ENCODE assay signal across 9 cellular contexts in genomic region chr7:30252885-30253795, GRCh38. TPM values are rescaled to one million over a fixed set of nuclear protein-coding genes. Genes with fewer than 3 reads are reported as not detected.
DNase-seq lines count a peak whose midpoint lies in the region; ATAC-seq and TF ChIP-seq lines count a peak whose summit lies in the region.
"Had no signal": no experiment of that assay in that cellular context is flagged by ENCODE, and none has a peak within 500 bp of the region (broad histone marks: within the 10 kb centered on the region; RNA-seq: fewer than 3 reads in every experiment).

No MANE protein-coding gene starts in this region.

- H3K4me3 ChIP-seq in PC-9 (no peak overlapping the region), retinal pigment epithelial cell (ENCODE audit: low read length) (no peak overlapping the region), A673 (ENCODE audit: low read depth, low read length, poor library complexity, severe bottlenecking) (no peak overlapping the region)

- no peaks in the 10 kb centered on the region for H3K9me3 ChIP-seq in PC-9 (ENCODE audit: insufficient read depth, low read depth)
- no peaks in the 10 kb centered on the region for H3K9me3 ChIP-seq in A673 (ENCODE audit: low read depth, low read length, poor library complexity, severe bottlenecking)

- no peak overlapping the region for H3K27ac Mint-ChIP-seq in T-helper 2 cell treated with Interferon-gamma antibody and Interleukin-4, amounts not matched to agents 5 μg/mL and 100 μg/mL, for 36 hours

- intact Hi-C loops in PC-9 (cut with micrococcal nuclease; ENCODE audit: unreplicated experiment) = loop anchor here (2.0 kb wide), 1 partner anchor 14 kb away; no protein-coding TSS in a partner anchor
- intact Hi-C loops in A673 (cut with micrococcal nuclease; ENCODE audit: unreplicated experiment) = no loop called here

- no peaks in the 10 kb centered on the region for H4K20me1 ChIP-seq in PC-9 (ENCODE audit: insufficient read depth)

- H3K36me3 ChIP-seq in PC-9 (ENCODE audit: low read depth) = no peaks in the 10 kb centered on the region
- H3K36me3 ChIP-seq in A673 (ENCODE audit: insufficient read depth, low read length, poor library complexity, severe bottlenecking) = no peaks in the 10 kb centered on the region

- H3K27me3 ChIP-seq in PC-9 (ENCODE audit: insufficient read depth, low read depth) (no peaks in the 10 kb centered on the region), A673 (replicated peaks; ENCODE audit: insufficient read depth, low read depth, low read length, poor library complexity) (no peaks in the 10 kb centered on the region)

- H3K4me3 Mint-ChIP-seq in T-helper 2 cell treated with Interferon-gamma antibody and Interleukin-4, amounts not matched to agents 5 μg/mL and 100 μg/mL, for 36 hours = no peak overlapping the region

- no peaks in the 10 kb centered on the region for H3K36me3 Mint-ChIP-seq in T-helper 2 cell treated with Interferon-gamma antibody and Interleukin-4, amounts not matched to agents 5 μg/mL and 100 μg/mL, for 36 hours (ENCODE audit: low read depth)

- no peak for ATAC-seq in GM21447 (IDR thresholded peaks at IDR 0.05; ENCODE audit: unreplicated experiment)
- ATAC-seq: HCT116 had no signal

- no peaks in the 10 kb centered on the region for H3K9me3 Mint-ChIP-seq in T-helper 2 cell treated with Interferon-gamma antibody and Interleukin-4, amounts not matched to agents 5 μg/mL and 100 μg/mL, for 36 hours

- H3K79me2 ChIP-seq in PC-9 (ENCODE audit: low read depth) = no peaks in the 10 kb centered on the region

- no peak for TF ChIP-seq CTCF in PC-9 (conservative IDR thresholded peaks at IDR 0.05)
- no peak for TF ChIP-seq CTCF in retinal pigment epithelial cell (conservative IDR thresholded peaks at IDR 0.05; ENCODE audit: low read depth, low read length)
- no peak for TF ChIP-seq CTCF in A673 (conservative IDR thresholded peaks at IDR 0.05; ENCODE audit: low read depth, low read length)

- no peak overlapping the region for H2AFZ ChIP-seq in PC-9

- BruUV-seq in PC-9 (replicated peaks; lab: Mats Ljungman, UMichigan) (no TSS peak), A673 (replicated peaks; lab: Mats Ljungman, UMichigan) (no TSS peak)

- H3K4me2 ChIP-seq in PC-9 = peak overlapping the region; percentile 18; the same call in 1 of the 2 replicates

- peaks cover 11% of the 10 kb centered on the region for H3K4me1 Mint-ChIP-seq in T-helper 2 cell treated with Interferon-gamma antibody and Interleukin-4, amounts not matched to agents 5 μg/mL and 100 μg/mL, for 36 hours (ENCODE audit: low read depth)

- peaks cover 3% of the 10 kb centered on the region for H3K27me3 Mint-ChIP-seq in T-helper 2 cell treated with Interferon-gamma antibody and Interleukin-4, amounts not matched to agents 5 μg/mL and 100 μg/mL, for 36 hours (ENCODE audit: low read depth)

- H3F3A ChIP-seq in PC-9 (ENCODE audit: insufficient read depth, low read depth) = peaks cover 10% of the 10 kb centered on the region; the same call in 1 of the 2 replicates

- H3K9me2 ChIP-seq in PC-9 (ENCODE audit: insufficient read depth) = no peaks in the 10 kb centered on the region

- CTCF ChIA-PET in PC-9 (lab: Charles Lee) (no interaction called here), A673 (lab: Charles Lee) (no interaction called here)

- H3K27ac ChIP-seq in PC-9 (0 out of 2 replicates have a peak overlapping the region, but pooled peaks have one; percentile 12), A673 (ENCODE audit: low read depth, low read length, poor library complexity, severe bottlenecking) (no peak overlapping the region)

- DNase-seq in HT-29 (ENCODE audit: low spot score) (peak; percentile 82), PC-9 (peak; percentile 60 to 77), foreskin melanocyte (peak; percentile 45), retinal pigment epithelial cell (ENCODE audit: low read depth) (peak; percentile 44), A673 (ENCODE audit: low spot score) (no peak)
- no peak for DNase-seq in T-helper 2 cell treated with Interferon-gamma antibody and Interleukin-4, amounts not matched to agents 5 μg/mL and 100 μg/mL, for 36 hours (ENCODE audit: low spot score)
- no peak for DNase-seq in activated CD4-positive, CD25-positive, alpha-beta regulatory T cell treated with anti-CD3 and anti-CD28 coated beads, Interleukin-2, amount 50 U/mL, for 72 hours

- POLR2A ChIA-PET in PC-9 (lab: Charles Lee; ENCODE audit: unreplicated experiment) = interaction anchor here (0.6 kb wide), 1 partner anchor 61 kb away, joined by 3 read pairs; no protein-coding TSS in a partner anchor
- POLR2A ChIA-PET in A673 (lab: Charles Lee; ENCODE audit: low non-redundant PET) = no interaction called here

- H3K4me1 ChIP-seq in PC-9 (replicated peaks; ENCODE audit: insufficient read depth) (peaks cover 15% of the 10 kb centered on the region), A673 (ENCODE audit: insufficient read depth, low read length, poor library complexity, severe bottlenecking) (no peaks in the 10 kb centered on the region)

RNA-seq across cellular contexts. Expression of gene ZNRF2, which starts 31.3 kb away (rescaled TPM):
- total RNA-seq in HT-29 (2014; rRNA removed; shearing (Covaris generic)) = 37.5 and 38.5 TPM in 2 replicates
- total RNA-seq in PC-9 (2021) = 24.7 and 28.2 TPM in 2 replicates
- total RNA-seq in A673 (2021) = 7.9 and 8.1 TPM in 2 replicates

Comparison
In these comparisons a context has a peak if more than half of its experiments do, and no peak if none do; other contexts are left out.
1. DNase-seq: peak in HT-29 (single experiment), PC-9 (2 of 2), foreskin melanocyte (single experiment) and retinal pigment epithelial cell (single experiment); none in T-helper 2 cell treated with Interferon-gamma antibody and Interleukin-4, amounts not matched to agents 5 μg/mL and 100 μg/mL, for 36 hours (single experiment), A673 (single experiment) and activated CD4-positive, CD25-positive, alpha-beta regulatory T cell treated with anti-CD3 and anti-CD28 coated beads, Interleukin-2, amount 50 U/mL, for 72 hours (single experiment).